18 cellular contexts compared by ENCODE assay signal in genomic region chr14:71439247-71439646, GRCh38.
DNase-seq lines count a peak whose midpoint lies in the region; ATAC-seq and TF ChIP-seq lines count a peak whose summit lies in the region.
"Had no signal": no experiment of that assay in that cellular context is flagged by ENCODE, and none has a peak within 500 bp of the region (broad histone marks: within the 10 kb centered on the region; RNA-seq: fewer than 3 reads in every experiment).

No MANE protein-coding gene starts in this region.

- peaks cover 0 to 52% (median 25%) of the 10 kb centered on the region in 5 donors for H3K4me1 ChIP-seq in subcutaneous abdominal adipose tissue (ENCODE audit: control insufficient read depth in 5 of 5, insufficient read depth in 5 of 5, low read length in 5 of 5)
- H3K4me1 ChIP-seq: HAP-1, parathyroid adenoma had no signal

- no peaks in the 10 kb centered on the region for H3K9me3 ChIP-seq in subcutaneous abdominal adipose tissue (ENCODE audit: control insufficient read depth in 5 of 5, low read length in 5 of 5)
- H3K9me3 ChIP-seq: HAP-1 had no signal

- H3K36me3 ChIP-seq in subcutaneous abdominal adipose tissue (ENCODE audit: control insufficient read depth in 5 of 5, insufficient read depth in 5 of 5, low read length in 5 of 5): no peaks in the 10 kb centered on the region
- H3K36me3 ChIP-seq: HAP-1 had no signal

- H3K27ac Mint-ChIP-seq in brain: peak overlapping the region in 3 of 5 experiments; percentile 30 to 90 (median 47)
- H3K27ac Mint-ChIP-seq: B cell; effector memory CD8-positive, alpha-beta T cell; IgD-negative memory B cell had no signal

- no peaks in the 10 kb centered on the region for H3K27me3 Mint-ChIP-seq in brain
- H3K27me3 Mint-ChIP-seq: B cell; effector memory CD8-positive, alpha-beta T cell; IgD-negative memory B cell had no signal

- H3K4me1 Mint-ChIP-seq in brain: peaks cover 19% of the 10 kb centered on the region

- H3K4me3 ChIP-seq in fibroblast of villous mesenchyme (ENCODE audit: low read depth, low read length) (no peak overlapping the region), subcutaneous abdominal adipose tissue (ENCODE audit: low read depth in 1 of 5, low read length in 5 of 5) (no peak overlapping the region)
- H3K4me3 ChIP-seq: HAP-1 had no signal

- peaks cover 0 to 6% (median 0%) of the 10 kb centered on the region in 5 experiments for H3K9me3 Mint-ChIP-seq in brain
- H3K9me3 Mint-ChIP-seq: effector memory CD8-positive, alpha-beta T cell; IgD-negative memory B cell had no signal

- TF ChIP-seq CTCF in brain (conservative IDR thresholded peaks at IDR 0.05) (no peak), fibroblast of villous mesenchyme (IDR thresholded peaks at IDR 0.05; ENCODE audit: insufficient read depth, low read depth, low read length) (no peak)

- peak overlapping the region in 1 of 5 experiments; percentile 46 for H3K4me3 Mint-ChIP-seq in brain
- H3K4me3 Mint-ChIP-seq: B cell; effector memory CD8-positive, alpha-beta T cell; IgD-negative memory B cell; immature natural killer cell had no signal

- peaks cover 6% of the 10 kb centered on the region for H3K36me3 Mint-ChIP-seq in brain

- ATAC-seq in HG03565 (IDR thresholded peaks at IDR 0.05; ENCODE audit: unreplicated experiment) (no peak), HG03439 (IDR thresholded peaks at IDR 0.05; ENCODE audit: unreplicated experiment) (no peak), HG03280 (IDR thresholded peaks at IDR 0.05; ENCODE audit: unreplicated experiment) (no peak)
- ATAC-seq: effector memory CD8-positive, alpha-beta T cell had no signal

- H3K27ac ChIP-seq in subcutaneous abdominal adipose tissue (ENCODE audit: low read depth, low read length): peak overlapping the region; percentile 9
- H3K27ac ChIP-seq: parathyroid adenoma had no signal

- no peaks in the 10 kb centered on the region for H3K27me3 ChIP-seq in subcutaneous abdominal adipose tissue (ENCODE audit: control insufficient read depth in 5 of 5, insufficient read depth in 4 of 5, low read length in 5 of 5)

- no peak overlapping the region for H3K9ac ChIP-seq in subcutaneous abdominal adipose tissue (ENCODE audit: low read length in 5 of 5)
- H3K9ac ChIP-seq: parathyroid adenoma had no signal

- peak; percentile 66 for DNase-seq in HCEC 1CT
- DNase-seq in fibroblast of villous mesenchyme (ENCODE audit: low read depth): peak; percentile 34
- no peak for DNase-seq in epidermal melanocyte (ENCODE audit: insufficient read length, low spot score)
- DNase-seq: activated CD4-positive, CD25-positive, alpha-beta regulatory T cell; activated gamma-delta T cell treated with Interleukin-2 at 50 U/mL for 16 hours; effector memory CD8-positive, alpha-beta T cell; immature natural killer cell; NCI-H2107; stimulated activated naive CD4-positive, alpha-beta T cell treated with Interleukin-2 at 50 U/mL for 16 hours had no signal
